ENCODE assay signal across 1 cellular context in genomic region chr1:155983191-155984023, GRCh38.
TF ChIP-seq lines count a peak whose summit lies in the region.

No MANE protein-coding gene starts in this region.

TF ChIP-seq in endothelial cell of umbilical vein, 7 proteins besides CTCF, POLR2A, EP300 and RAD21:
- no peak for TF ChIP-seq JUN (IDR thresholded peaks at IDR 0.05; ENCODE audit: borderline replicate concordance, insufficient read depth, insufficient read length, low read depth)
- TF ChIP-seq FOS (IDR thresholded peaks at IDR 0.05; ENCODE audit: borderline replicate concordance, insufficient read depth, low read length): no peak
- TF ChIP-seq EZH2 (IDR thresholded peaks at IDR 0.05; ENCODE audit: borderline replicate concordance, low read depth, low read length, severe bottlenecking): no peak
- TF ChIP-seq POLR2AphosphoS5 (IDR thresholded peaks at IDR 0.05; ENCODE audit: insufficient read depth, low read depth, low read length): no peak
- no peak for TF ChIP-seq MAX (IDR thresholded peaks at IDR 0.05; ENCODE audit: insufficient read depth, insufficient read length)
- no peak for TF ChIP-seq MYC (IDR thresholded peaks at IDR 0.05; ENCODE audit: low read depth, low read length)
- TF ChIP-seq GATA2 (IDR thresholded peaks at IDR 0.05; ENCODE audit: insufficient read depth, insufficient read length, low read depth, low read length): no peak
